16 cellular contexts compared by ENCODE assay signal in the genomic region with DNA sequence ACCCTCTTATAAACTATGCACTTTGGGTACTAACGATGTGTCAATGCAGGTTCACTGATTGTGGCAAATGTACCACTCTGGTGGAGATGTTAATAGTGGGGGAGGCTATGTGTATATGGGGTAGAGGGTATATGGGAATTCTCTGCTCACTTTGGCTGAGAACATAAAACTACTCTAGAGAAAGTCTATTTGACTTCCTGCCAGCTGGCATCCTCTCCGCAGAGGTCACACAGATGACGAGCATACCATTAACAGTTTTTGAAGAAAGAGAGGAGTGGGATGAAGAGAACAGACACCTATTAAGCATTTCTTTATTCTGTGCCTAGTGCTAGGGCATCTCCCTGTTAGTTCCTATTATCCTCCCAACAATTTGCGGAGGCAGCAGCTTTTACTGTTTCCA.
"Had no signal": no experiment of that assay in that cellular context is flagged by ENCODE, and none has a peak within 500 bp of the region (broad histone marks: within the 10 kb centered on the region; RNA-seq: fewer than 3 reads in every experiment).

No MANE protein-coding gene starts in this region.

- H3K27ac ChIP-seq: coronary artery, foreskin keratinocyte, left ventricle myocardium inferior, upper lobe of right lung, VCaP had no signal

- H3K36me3 ChIP-seq: left ventricle myocardium inferior, upper lobe of right lung had no signal

- ATAC-seq: activated CD8-positive, alpha-beta T cell treated with anti-CD3 and anti-CD28 coated beads, Interleukin-2, amount 10 ng/mL, durations not matched to agents 7 days and 5 days; activated naive CD8-positive, alpha-beta T cell treated with anti-CD3 and anti-CD28 coated beads, Interleukin-2, amount 50 U/mL, for 24 hours; foreskin keratinocyte; naive thymus-derived CD8-positive, alpha-beta T cell; stimulated activated naive CD8-positive, alpha-beta T cell treated with anti-CD3 and anti-CD28 coated beads, Interleukin-15, Interleukin-2, amounts not matched to agents 100 U/mL and 50 U/mL, for 24 hours; T-cell; upper lobe of right lung had no signal

- H3K9me3 ChIP-seq: left ventricle myocardium inferior, upper lobe of right lung had no signal

- H3K4me3 ChIP-seq: coronary artery, left ventricle myocardium inferior, upper lobe of right lung had no signal

- H3K4me1 ChIP-seq: foreskin keratinocyte had no signal

- H3K27me3 ChIP-seq: upper lobe of right lung had no signal

- DNase-seq: activated CD4-positive, alpha-beta T cell treated with anti-CD3 and anti-CD28 coated beads for 1 hour; activated CD4-positive, alpha-beta T cell treated with anti-CD3 and anti-CD28 coated beads, Interleukin-2, amount 50 U/mL, for 1 hour; activated CD8-positive, alpha-beta T cell treated with anti-CD3 and anti-CD28 coated beads, Interleukin-2, amount 10 ng/mL, durations not matched to agents 7 days and 5 days; activated gamma-delta T cell; activated naive CD4-positive, alpha-beta T cell treated with anti-CD3 and anti-CD28 coated beads, Interleukin-2, amount 50 U/mL, for 16 hours; activated naive CD8-positive, alpha-beta T cell treated with anti-CD3 and anti-CD28 coated beads, Interleukin-2, amount 50 U/mL, for 24 hours; foreskin keratinocyte; left ventricle myocardium inferior; naive thymus-derived CD8-positive, alpha-beta T cell; stimulated activated CD4-positive, alpha-beta T cell treated with anti-CD3 and anti-CD28 coated beads, Interleukin-12 subunit alpha, Interleukin-12 subunit beta, amount 100 ng/mL, for 4 hours; stimulated activated CD4-positive, alpha-beta T cell treated with anti-CD3 and anti-CD28 coated beads, Interleukin-4, amount 100 ng/mL, for 4 hours; stimulated activated naive CD8-positive, alpha-beta T cell treated with anti-CD3 and anti-CD28 coated beads, Interleukin-15, Interleukin-2, amounts not matched to agents 100 U/mL and 50 U/mL, for 24 hours; T-cell; upper lobe of right lung had no signal
